ENCODE assay signal across 7 cellular contexts in the genomic region with DNA sequence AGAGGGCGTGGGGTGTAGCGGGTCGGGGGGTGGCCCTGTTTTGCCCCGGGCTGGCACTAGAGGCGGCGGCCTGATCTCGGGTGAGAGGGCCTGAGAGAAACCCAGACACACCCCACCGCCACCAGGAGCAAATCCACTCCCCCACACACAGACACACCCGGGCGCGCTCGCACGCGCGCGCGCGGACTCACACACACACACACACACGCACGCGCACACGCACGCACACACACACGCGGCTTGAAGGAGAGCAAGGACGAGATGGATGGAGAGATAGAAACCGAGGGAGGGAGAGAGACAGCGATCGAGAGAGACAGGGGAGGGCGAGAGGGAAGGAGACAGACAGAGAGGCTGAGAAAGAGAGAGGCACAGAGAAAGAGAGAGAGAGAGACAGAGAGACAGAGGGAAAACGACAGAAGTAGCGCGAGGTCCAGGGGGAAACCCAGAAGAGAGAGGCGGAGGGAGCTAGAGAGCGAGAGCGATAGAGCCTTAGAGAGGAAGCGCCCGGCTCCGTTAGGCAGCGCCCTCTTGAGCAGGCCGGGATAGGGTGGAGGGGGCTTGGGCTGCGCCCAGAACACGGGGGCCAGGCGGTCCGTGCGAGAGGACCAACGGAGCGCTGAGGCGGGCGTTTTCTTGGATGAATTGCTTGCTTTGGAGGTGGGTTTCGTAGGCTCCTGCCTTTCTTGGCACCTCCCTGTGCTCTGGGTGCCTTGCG.
A peak's percentile ranks its signal among the peaks of the same experiment; 100 is the strongest.
DNase-seq lines count a peak whose midpoint lies in the region; ATAC-seq and TF ChIP-seq lines count a peak whose summit lies in the region.
"Not testable (repeated sequence)": the region's sequence is repeated elsewhere in the genome, so short reads cannot be mapped to it uniquely, and the experiment has no call there.

No MANE protein-coding gene starts in this region.

- not testable (repeated sequence) for TF ChIP-seq POLR2A in breast epithelium (IDR thresholded peaks at IDR 0.05)

- H3K4me1 Mint-ChIP-seq in activated CD8-positive, alpha-beta T cell treated with anti-CD3 and anti-CD28 coated beads, Interleukin-2, amount 10 ng/mL, durations not matched to agents 7 days and 5 days (ENCODE audit: low read depth); naive thymus-derived CD8-positive, alpha-beta T cell; stimulated activated naive CD8-positive, alpha-beta T cell treated with anti-CD3 and anti-CD28 coated beads, Interleukin-15, amount 100 ng/mL, for 72 hours: not testable (repeated sequence)

- peak overlapping the region in 1 of 2 experiments; percentile 55; a peak in 2 of 4 replicates for H3K4me3 ChIP-seq in DND-41 (ENCODE audit: low read depth in 1 of 2, low read length in 2 of 2)
- not testable (repeated sequence) for H3K4me3 ChIP-seq in Panc1 (ENCODE audit: low read depth in 2 of 2, low read length in 2 of 2)
- H3K4me3 ChIP-seq in breast epithelium: peak overlapping the region in 2 of 3 donors; percentile 28 to 56

- not testable (repeated sequence) for H3K4me1 ChIP-seq in DND-41 (ENCODE audit: insufficient read depth, low read length); Panc1 (ENCODE audit: control insufficient read depth, insufficient read depth, low read length); breast epithelium

- in situ Hi-C loops in Panc1 (cut with HindIII; ENCODE audit: low pct_unique_long_range_greater_than_20kb, low sequenced_read_pairs): not testable (repeated sequence)

- not testable (repeated sequence) for H3K27ac ChIP-seq in DND-41 (ENCODE audit: low read length); Panc1 (ENCODE audit: low read length); breast epithelium

- not testable (repeated sequence) for H3K79me2 ChIP-seq in DND-41 (ENCODE audit: insufficient read depth, low read length)

- not testable (repeated sequence) for H3K27me3 Mint-ChIP-seq in activated CD8-positive, alpha-beta T cell treated with anti-CD3 and anti-CD28 coated beads, Interleukin-2, amount 10 ng/mL, durations not matched to agents 7 days and 5 days (ENCODE audit: low read depth); naive thymus-derived CD8-positive, alpha-beta T cell; stimulated activated naive CD8-positive, alpha-beta T cell treated with anti-CD3 and anti-CD28 coated beads, Interleukin-15, amount 100 ng/mL, for 72 hours

- ATAC-seq in DND-41 (ENCODE audit: insufficient read depth, low read depth); Panc1; activated CD8-positive, alpha-beta T cell treated with anti-CD3 and anti-CD28 coated beads, Interleukin-2, amount 10 ng/mL, durations not matched to agents 7 days and 5 days; left ventricle myocardium superior; naive thymus-derived CD8-positive, alpha-beta T cell; stimulated activated naive CD8-positive, alpha-beta T cell treated with anti-CD3 and anti-CD28 coated beads, Interleukin-15, amount 100 ng/mL, for 72 hours: not testable (repeated sequence)

- TF ChIP-seq CTCF in DND-41 (IDR thresholded peaks at IDR 0.05; ENCODE audit: borderline replicate concordance, extremely low read depth, low read length, poor library complexity, severe bottlenecking); breast epithelium (IDR thresholded peaks at IDR 0.05): not testable (repeated sequence)
- TF ChIP-seq CTCF in Panc1 (IDR thresholded peaks at IDR 0.05): 0 out of 2 replicates have a peak, but pooled peaks have one; percentile 8

- POLR2A ChIA-PET in Panc1 (lab: Charles Lee); activated CD8-positive, alpha-beta T cell treated with anti-CD3 and anti-CD28 coated beads, Interleukin-2, amount 10 ng/mL, durations not matched to agents 7 days and 5 days (lab: Charles Lee); naive thymus-derived CD8-positive, alpha-beta T cell (lab: Charles Lee): not testable (repeated sequence)

- H3K4me3 Mint-ChIP-seq in activated CD8-positive, alpha-beta T cell treated with anti-CD3 and anti-CD28 coated beads, Interleukin-2, amount 10 ng/mL, durations not matched to agents 7 days and 5 days: peak overlapping the region; percentile 54
- H3K4me3 Mint-ChIP-seq in naive thymus-derived CD8-positive, alpha-beta T cell: peak overlapping the region in 7 of 10 donors; percentile 68 to 93 (median 73)
- peak overlapping the region; percentile 75 to 76 for H3K4me3 Mint-ChIP-seq in stimulated activated naive CD8-positive, alpha-beta T cell treated with anti-CD3 and anti-CD28 coated beads, Interleukin-15, amount 100 ng/mL, for 72 hours

- not testable (repeated sequence) for H3K27me3 ChIP-seq in DND-41 (ENCODE audit: insufficient read depth, low read length, poor library complexity); Panc1 (ENCODE audit: control insufficient read depth, insufficient read depth, low read length); breast epithelium

- H3K27ac Mint-ChIP-seq in activated CD8-positive, alpha-beta T cell treated with anti-CD3 and anti-CD28 coated beads, Interleukin-2, amount 10 ng/mL, durations not matched to agents 7 days and 5 days: not testable (repeated sequence)
- H3K27ac Mint-ChIP-seq in naive thymus-derived CD8-positive, alpha-beta T cell: peak overlapping the region in 4 of 10 donors; percentile 29 to 88 (median 79)
- H3K27ac Mint-ChIP-seq in stimulated activated naive CD8-positive, alpha-beta T cell treated with anti-CD3 and anti-CD28 coated beads, Interleukin-15, amount 100 ng/mL, for 72 hours: peak overlapping the region in 1 of 2 donors; percentile 28

- CTCF ChIA-PET in Panc1 (lab: Charles Lee); activated CD8-positive, alpha-beta T cell treated with anti-CD3 and anti-CD28 coated beads, Interleukin-2, amount 10 ng/mL, durations not matched to agents 7 days and 5 days (lab: Charles Lee): not testable (repeated sequence)

- H3K9me3 Mint-ChIP-seq in activated CD8-positive, alpha-beta T cell treated with anti-CD3 and anti-CD28 coated beads, Interleukin-2, amount 10 ng/mL, durations not matched to agents 7 days and 5 days (ENCODE audit: insufficient read depth); naive thymus-derived CD8-positive, alpha-beta T cell; stimulated activated naive CD8-positive, alpha-beta T cell treated with anti-CD3 and anti-CD28 coated beads, Interleukin-15, amount 100 ng/mL, for 72 hours: not testable (repeated sequence)

- DNase-seq in DND-41: peak; percentile 50
- DNase-seq in Panc1 (ENCODE audit: low read depth, low spot score); activated CD8-positive, alpha-beta T cell treated with anti-CD3 and anti-CD28 coated beads, Interleukin-2, amount 10 ng/mL, durations not matched to agents 7 days and 5 days; breast epithelium (ENCODE audit: low spot score in 2 of 2): not testable (repeated sequence)
- peak; percentile 77 for DNase-seq in left ventricle myocardium superior
- DNase-seq in naive thymus-derived CD8-positive, alpha-beta T cell: peak in 4 of 10 donors; percentile 19 to 72 (median 32)
- peak in 1 of 2 donors; percentile 48 for DNase-seq in stimulated activated naive CD8-positive, alpha-beta T cell treated with anti-CD3 and anti-CD28 coated beads, Interleukin-15, amount 100 ng/mL, for 72 hours

- not testable (repeated sequence) for BruUV-seq in Panc1 (replicated peaks; lab: Mats Ljungman, UMichigan)

- H3K36me3 ChIP-seq in DND-41 (ENCODE audit: insufficient read depth, low read length); Panc1 (ENCODE audit: control insufficient read depth, insufficient read depth, low read length); breast epithelium: not testable (repeated sequence)

- H3K36me3 Mint-ChIP-seq in activated CD8-positive, alpha-beta T cell treated with anti-CD3 and anti-CD28 coated beads, Interleukin-2, amount 10 ng/mL, durations not matched to agents 7 days and 5 days (ENCODE audit: low read depth); naive thymus-derived CD8-positive, alpha-beta T cell: not testable (repeated sequence)

- H2AFZ ChIP-seq in DND-41 (ENCODE audit: low read depth, low read length): peak overlapping the region; percentile 47; the same call in 1 of the 2 replicates

- intact Hi-C loops in Panc1 (cut with micrococcal nuclease; ENCODE audit: unreplicated experiment); breast epithelium (cut with DNase I; ENCODE audit: low total_unique reads); left ventricle myocardium superior (cut with micrococcal nuclease): not testable (repeated sequence)

- not testable (repeated sequence) for H3K9me3 ChIP-seq in DND-41 (ENCODE audit: insufficient read depth, low read length, severe bottlenecking); Panc1 (ENCODE audit: control insufficient read depth, insufficient read depth, low read depth, low read length); breast epithelium

- not testable (repeated sequence) for H3K9ac ChIP-seq in DND-41 (ENCODE audit: low read depth, low read length)

- H4K20me1 ChIP-seq in DND-41 (ENCODE audit: insufficient read depth, low read length): not testable (repeated sequence)

- peak overlapping the region; percentile 58; the same call in 1 of the 2 replicates for H3K4me2 ChIP-seq in DND-41 (ENCODE audit: insufficient read depth, low read length)
